12 cellular contexts compared by ENCODE assay signal in the genomic region with DNA sequence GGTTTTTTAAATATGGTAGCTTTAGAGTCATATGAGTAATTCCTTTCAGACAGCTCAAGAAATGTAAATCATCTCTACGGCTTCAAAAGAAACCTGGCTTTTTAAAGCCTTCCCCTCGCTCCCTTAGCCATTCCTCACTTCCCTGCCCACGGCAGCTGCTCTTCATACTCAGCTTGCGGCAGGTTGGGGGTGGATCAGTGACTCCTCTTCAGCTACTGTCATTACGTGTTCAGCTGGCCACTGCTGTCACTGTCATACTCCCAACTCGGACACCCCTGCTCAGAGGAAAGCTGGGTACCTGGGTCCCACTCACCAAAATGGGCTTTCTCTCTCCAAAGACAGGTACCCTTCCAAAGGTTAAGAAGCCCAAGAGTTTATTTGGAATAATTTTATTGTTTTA. TPM values are rescaled to one million over a fixed set of nuclear protein-coding genes. Genes with fewer than 3 reads are reported as not detected.
DNase-seq lines count a peak whose midpoint lies in the region; ATAC-seq, FAIRE-seq and TF ChIP-seq lines count a peak whose summit lies in the region.
"Had no signal": no experiment of that assay in that cellular context is flagged by ENCODE, and none has a peak within 500 bp of the region (broad histone marks: within the 10 kb centered on the region; RNA-seq: fewer than 3 reads in every experiment).

No MANE protein-coding gene starts in this region.

- H3K4me2 ChIP-seq in OCI-LY3 (ENCODE audit: low read length): peak overlapping the region; percentile 60
- peak overlapping the region; percentile 68 for H3K4me2 ChIP-seq in skeletal muscle satellite cell (ENCODE audit: low read length)

- no peak for FAIRE-seq in kidney (lab: Jason Lieb, UNC)

- TF ChIP-seq CTCF in OCI-LY3 (IDR thresholded peaks at IDR 0.05; ENCODE audit: low read depth, low read length) (no peak), foreskin keratinocyte (conservative IDR thresholded peaks at IDR 0.05) (no peak), kidney (IDR thresholded peaks at IDR 0.05; ENCODE audit: borderline replicate concordance, extremely low read depth, insufficient read depth) (no peak), GM20000 (IDR thresholded peaks at IDR 0.05; ENCODE audit: extremely low read depth, missing control alignments) (no peak)

- peaks cover 100% of the 10 kb centered on the region for H3K79me2 ChIP-seq in OCI-LY3 (ENCODE audit: low read length)

- H3K9me3 ChIP-seq in OCI-LY3 (ENCODE audit: insufficient read depth, low read length): 0 out of 2 replicates have a peak, but pooled peaks cover 4% of the 10 kb centered on the region
- no peaks in the 10 kb centered on the region for H3K9me3 ChIP-seq in skeletal muscle satellite cell (replicated peaks; ENCODE audit: low read length)
- H3K9me3 ChIP-seq in kidney (ENCODE audit: control insufficient read depth in 1 of 2, low read length in 2 of 2): no peaks in the 10 kb centered on the region
- H3K9me3 ChIP-seq: tibial artery had no signal

- intact Hi-C loops in kidney (cut with DNase I): no loop called here

- DNase-seq in activated T-cell treated with anti-CD3 and anti-CD28 coated beads, Interleukin-2, amount 50 U/mL, for 4 hours: no peak
- no peak for DNase-seq in activated T-cell treated with anti-CD3 and anti-CD28 coated beads, Interleukin-2, amount 50 U/mL, for 1 hour
- DNase-seq in foreskin keratinocyte: no peak
- no peak for DNase-seq in kidney
- DNase-seq in GM20000 (ENCODE audit: low spot score): no peak
- no peak for DNase-seq in medulla oblongata (ENCODE audit: extremely low spot score)
- DNase-seq: NCI-H2081, SW 1271 had no signal

- H3K27me3 ChIP-seq in OCI-LY3 (ENCODE audit: low read depth, low read length): no peaks in the 10 kb centered on the region
- no peaks in the 10 kb centered on the region for H3K27me3 ChIP-seq in foreskin keratinocyte
- H3K27me3 ChIP-seq in skeletal muscle satellite cell (ENCODE audit: control insufficient read depth, insufficient read depth, low read length): no peaks in the 10 kb centered on the region
- H3K27me3 ChIP-seq: tibial artery had no signal

- no peaks in the 10 kb centered on the region for H3K9me3 Mint-ChIP-seq in activated T-cell treated with anti-CD3 and anti-CD28 coated beads, Interleukin-2, amount 50 U/mL, for 4 hours

- H4K20me1 ChIP-seq in OCI-LY3 (ENCODE audit: insufficient read depth, low read length): peaks cover 98% of the 10 kb centered on the region

- no peak overlapping the region for H3K4me3 Mint-ChIP-seq in activated T-cell treated with anti-CD3 and anti-CD28 coated beads, Interleukin-2, amount 50 U/mL, for 4 hours

- H3K9ac ChIP-seq in OCI-LY3 (ENCODE audit: low read length) (no peak overlapping the region), skeletal muscle satellite cell (ENCODE audit: low read depth, low read length) (no peak overlapping the region), kidney (ENCODE audit: low read length in 2 of 2) (no peak overlapping the region)

- H3K4me1 Mint-ChIP-seq in activated T-cell treated with anti-CD3 and anti-CD28 coated beads, Interleukin-2, amount 50 U/mL, for 4 hours (ENCODE audit: low read depth): peaks cover 72% of the 10 kb centered on the region

- H3K36me3 ChIP-seq in OCI-LY3 (replicated peaks; ENCODE audit: low read depth, low read length) (peaks cover 77% of the 10 kb centered on the region), skeletal muscle satellite cell (ENCODE audit: insufficient read depth, low read length) (peaks cover 56% of the 10 kb centered on the region), kidney (ENCODE audit: control insufficient read depth in 1 of 2, insufficient read depth in 2 of 2, low read length in 2 of 2) (peaks cover 2 to 21% of the 10 kb centered on the region in 2 donors)

- H3K4me3 ChIP-seq in OCI-LY3 (ENCODE audit: low read length) (no peak overlapping the region), skeletal muscle satellite cell (ENCODE audit: low read length) (peak overlapping the region; percentile 43), kidney (ENCODE audit: low read length in 2 of 2) (no peak overlapping the region)
- H3K4me3 ChIP-seq: HAP-1, tibial artery had no signal

- H3K27ac ChIP-seq in OCI-LY3 (ENCODE audit: low read length) (peak overlapping the region; percentile 45), foreskin keratinocyte (no peak overlapping the region), kidney (ENCODE audit: low read depth in 2 of 2, low read length in 2 of 2) (no peak overlapping the region)
- H3K27ac ChIP-seq: tibial artery had no signal

- peaks cover 43% of the 10 kb centered on the region for H3K36me3 Mint-ChIP-seq in activated T-cell treated with anti-CD3 and anti-CD28 coated beads, Interleukin-2, amount 50 U/mL, for 4 hours (ENCODE audit: insufficient read depth)

- H2AFZ ChIP-seq in OCI-LY3 (ENCODE audit: low read depth, low read length): no peak overlapping the region

- ATAC-seq in activated T-cell treated with anti-CD3 and anti-CD28 coated beads, Interleukin-2, amount 50 U/mL, for 4 hours: peak; percentile 12 to 62
- peak; percentile 45 for ATAC-seq in foreskin keratinocyte

- H3K4me1 ChIP-seq in OCI-LY3 (ENCODE audit: low read length) (peaks cover 48% of the 10 kb centered on the region), foreskin keratinocyte (peaks cover 19% of the 10 kb centered on the region), skeletal muscle satellite cell (ENCODE audit: control insufficient read depth, insufficient read depth, low read length) (peaks cover 44% of the 10 kb centered on the region), kidney (ENCODE audit: control insufficient read depth in 1 of 2, insufficient read depth in 1 of 2, low read depth in 1 of 2, low read length in 2 of 2) (peaks cover 8 to 13% of the 10 kb centered on the region in 2 donors)

- H3K27me3 Mint-ChIP-seq in activated T-cell treated with anti-CD3 and anti-CD28 coated beads, Interleukin-2, amount 50 U/mL, for 4 hours (ENCODE audit: low read depth): no peaks in the 10 kb centered on the region

RNA-seq across cellular contexts. Expression of a gene that starts 6.6 kb away (rescaled TPM):
- total RNA-seq in activated T-cell treated with anti-CD3 and anti-CD28 coated beads, Interleukin-2, amount 50 U/mL, for 4 hours: 100 to 1,000 TPM; 164 to 173 (median 173) TPM
- total RNA-seq in foreskin keratinocyte (195 and 216 TPM in 2 replicates), kidney (94.2 TPM)
- polyA plus RNA-seq in foreskin keratinocyte (70.5 and 89.6 TPM in 2 replicates), kidney (ENCODE audit: insufficient read depth, low read depth, low replicate concordance) (45.4 TPM)
- 126 and 159 TPM in 2 replicates for total RNA-seq in skeletal muscle satellite cell (2012; rRNA removed)

RNA-seq across cellular contexts. Expression of a gene that starts 49.7 kb away (rescaled TPM):
- 10 to 100 TPM; 50.3 to 57.0 (median 53.8) TPM for total RNA-seq in activated T-cell treated with anti-CD3 and anti-CD28 coated beads, Interleukin-2, amount 50 U/mL, for 4 hours
- total RNA-seq in foreskin keratinocyte: 204 and 286 TPM in 2 replicates
- 502 and 562 TPM in 2 replicates for polyA plus RNA-seq in foreskin keratinocyte
- total RNA-seq in skeletal muscle satellite cell (2012; rRNA removed): 104 and 141 TPM in 2 replicates
- total RNA-seq in kidney: 1,012 TPM
- polyA plus RNA-seq in kidney (ENCODE audit: insufficient read depth, low read depth, low replicate concordance): 1,561 TPM

RNA-seq across cellular contexts. Expression of a gene that starts 57.3 kb away (rescaled TPM):
- total RNA-seq in activated T-cell treated with anti-CD3 and anti-CD28 coated beads, Interleukin-2, amount 50 U/mL, for 4 hours: 1 to 10 TPM in 1 of 3 donors, under 1 TPM in 2; 0.38 to 1.0 (median 0.87) TPM
- total RNA-seq in foreskin keratinocyte (1.1 and 1.5 TPM in 2 replicates), kidney (2.1 TPM)
- polyA plus RNA-seq in foreskin keratinocyte (1.9 and 2.0 TPM in 2 replicates), kidney (ENCODE audit: insufficient read depth, low read depth, low replicate concordance) (12.9 TPM)
- 0.22 and 1.0 TPM in 2 replicates for total RNA-seq in skeletal muscle satellite cell (2012; rRNA removed)
